Comparison of ENCODE assay signal across 19 cellular contexts in genomic region chr4:107843394-107843793, GRCh38. TPM values are rescaled to one million over a fixed set of nuclear protein-coding genes. Genes with fewer than 3 reads are reported as not detected.
"Had no signal": no experiment of that assay in that cellular context is flagged by ENCODE, and none has a peak within 500 bp of the region (broad histone marks: within the 10 kb centered on the region; RNA-seq: fewer than 3 reads in every experiment).

No MANE protein-coding gene starts in this region.

- ATAC-seq: activated CD8-positive, alpha-beta T cell treated with anti-CD3 and anti-CD28 coated beads, Interleukin-2, amount 10 ng/mL, durations not matched to agents 7 days and 5 days; stimulated activated effector memory CD8-positive, alpha-beta T cell treated with anti-CD3 and anti-CD28 coated beads, Interleukin-12 subunit alpha, Interleukin-12 subunit beta, amount 100 ng/mL, for 72 hours had no signal

- H3K9me3 ChIP-seq: tibial artery had no signal

- FAIRE-seq: keratinocyte had no signal

- H3K36me3 ChIP-seq: heart left ventricle, tibial artery, WERI-Rb-1 had no signal

- H3K4me3 Mint-ChIP-seq: activated CD8-positive, alpha-beta T cell treated with anti-CD3 and anti-CD28 coated beads, Interleukin-2, amount 10 ng/mL, durations not matched to agents 7 days and 5 days; activated naive CD4-positive, alpha-beta T cell treated with anti-CD3 and anti-CD28 coated beads for 36 hours; nephron; stimulated activated effector memory CD8-positive, alpha-beta T cell treated with anti-CD3 and anti-CD28 coated beads, Interleukin-12 subunit alpha, Interleukin-12 subunit beta, amount 100 ng/mL, for 72 hours had no signal

- DNase-seq: activated CD4-positive, alpha-beta T cell treated with anti-CD3 and anti-CD28 coated beads for 48 hours; activated CD8-positive, alpha-beta memory T cell treated with anti-CD3 and anti-CD28 coated beads, Interleukin-2, amount 50 U/mL, for 48 hours; activated CD8-positive, alpha-beta T cell treated with anti-CD3 and anti-CD28 coated beads, Interleukin-2, amount 10 ng/mL, durations not matched to agents 7 days and 5 days; activated naive CD4-positive, alpha-beta T cell treated with anti-CD3 and anti-CD28 coated beads for 36 hours; central memory CD4-positive, alpha-beta T cell; effector CD8-positive, alpha-beta T cell; foreskin melanocyte; occipital lobe; right cardiac atrium; T-helper 1 cell; tibial artery; WERI-Rb-1 had no signal

- H3K27ac Mint-ChIP-seq: activated CD8-positive, alpha-beta T cell treated with anti-CD3 and anti-CD28 coated beads, Interleukin-2, amount 10 ng/mL, durations not matched to agents 7 days and 5 days; activated naive CD4-positive, alpha-beta T cell treated with anti-CD3 and anti-CD28 coated beads for 36 hours; nephron; progenitor cell of endocrine pancreas; stimulated activated effector memory CD8-positive, alpha-beta T cell treated with anti-CD3 and anti-CD28 coated beads, Interleukin-12 subunit alpha, Interleukin-12 subunit beta, amount 100 ng/mL, for 72 hours had no signal

- H3K9me3 Mint-ChIP-seq: activated naive CD4-positive, alpha-beta T cell treated with anti-CD3 and anti-CD28 coated beads for 36 hours; stimulated activated effector memory CD8-positive, alpha-beta T cell treated with anti-CD3 and anti-CD28 coated beads, Interleukin-12 subunit alpha, Interleukin-12 subunit beta, amount 100 ng/mL, for 72 hours had no signal

- H3K4me1 Mint-ChIP-seq: nephron; stimulated activated effector memory CD8-positive, alpha-beta T cell treated with anti-CD3 and anti-CD28 coated beads, Interleukin-12 subunit alpha, Interleukin-12 subunit beta, amount 100 ng/mL, for 72 hours had no signal

- H3K36me3 Mint-ChIP-seq: stimulated activated effector memory CD8-positive, alpha-beta T cell treated with anti-CD3 and anti-CD28 coated beads, Interleukin-12 subunit alpha, Interleukin-12 subunit beta, amount 100 ng/mL, for 72 hours had no signal

- H3K27me3 ChIP-seq: heart left ventricle, tibial artery had no signal

- H3K27me3 Mint-ChIP-seq: progenitor cell of endocrine pancreas had no signal

- H3K4me1 ChIP-seq: tibial artery had no signal

- H3K4me3 ChIP-seq: coronary artery, heart left ventricle, lung, tibial artery had no signal

- H3K27ac ChIP-seq: coronary artery, heart left ventricle, tibial artery, WERI-Rb-1 had no signal

RNA-seq across cellular contexts. Expression of gene SGMS2, which starts 18.7 kb away (rescaled TPM):
- total RNA-seq: activated CD8-positive, alpha-beta T cell treated with anti-CD3 and anti-CD28 coated beads, Interleukin-2, amount 10 ng/mL, durations not matched to agents 7 days and 5 days had no signal
